Comparison of ENCODE assay signal across 9 cellular contexts in genomic region chr6:158642097-158642601, GRCh38. TPM values are rescaled to one million over a fixed set of nuclear protein-coding genes. Genes with fewer than 3 reads are reported as not detected.
DNase-seq lines count a peak whose midpoint lies in the region; ATAC-seq and TF ChIP-seq lines count a peak whose summit lies in the region.
"Had no signal": no experiment of that assay in that cellular context is flagged by ENCODE, and none has a peak within 500 bp of the region (broad histone marks: within the 10 kb centered on the region; RNA-seq: fewer than 3 reads in every experiment).

No MANE protein-coding gene starts in this region.

- H3K36me3 Mint-ChIP-seq in T-cell: peaks cover 20% of the 10 kb centered on the region

- ATAC-seq in DND-41 (ENCODE audit: insufficient read depth, low read depth) (no peak), T-cell (replicated peaks in 1 of 4) (no peak), psoas muscle (peak; percentile 74 to 81 (median 80)), GM18867 (IDR thresholded peaks at IDR 0.05; ENCODE audit: unreplicated experiment) (no peak), GM21360 (IDR thresholded peaks at IDR 0.05; ENCODE audit: unreplicated experiment) (no peak)
- ATAC-seq: mucosa of descending colon had no signal

- H3K27ac ChIP-seq in DND-41 (ENCODE audit: low read length) (no peak overlapping the region), fibroblast of lung (ENCODE audit: insufficient read depth, low read length) (peak overlapping the region; percentile 98), psoas muscle (peak overlapping the region; percentile 100)

- intact Hi-C loops in psoas muscle (cut with DNase I): no loop called here

- WGBS in psoas muscle, 3 donors: 14 to 29% (median 25%) methylated on average over 8 of the region's 8 CpGs

- CTCF ChIA-PET in T-cell (lab: Charles Lee): interaction anchor here in 1 of 2 donors (1.2 kb wide), 2 partner anchors 9 to 49 kb away, joined by 3 read pairs; no protein-coding TSS in a partner anchor

- no peak for TF ChIP-seq CTCF in DND-41 (IDR thresholded peaks at IDR 0.05; ENCODE audit: borderline replicate concordance, extremely low read depth, low read length, poor library complexity, severe bottlenecking)
- TF ChIP-seq CTCF in fibroblast of lung (conservative IDR thresholded peaks at IDR 0.05 in 1 of 2, IDR thresholded peaks at IDR 0.05 in 1 of 2; ENCODE audit: low read depth in 1 of 2, low read length in 2 of 2): no peak
- TF ChIP-seq CTCF in psoas muscle (IDR thresholded peaks at IDR 0.05): no peak

- H4K20me1 ChIP-seq in DND-41 (ENCODE audit: insufficient read depth, low read length): peaks cover 21% of the 10 kb centered on the region
- H4K20me1 ChIP-seq in fibroblast of lung (ENCODE audit: control insufficient read depth, extremely low read depth, insufficient read depth, low read length): no peaks in the 10 kb centered on the region

- H2AFZ ChIP-seq in DND-41 (ENCODE audit: low read depth, low read length) (no peak overlapping the region), fibroblast of lung (ENCODE audit: low read length) (no peak overlapping the region)

- H3K9ac ChIP-seq in DND-41 (ENCODE audit: low read depth, low read length) (no peak overlapping the region), fibroblast of lung (ENCODE audit: insufficient read depth, low read length) (no peak overlapping the region)

- peak overlapping the region; percentile 69 to 97 for H3K27ac Mint-ChIP-seq in T-cell

- POLR2A ChIA-PET in T-cell (lab: Charles Lee): interaction anchor here (0.5 to 4.2 kb wide), 5 partner anchors 11 to 227 kb away, joined by 3 to 47 read pairs (median 5); partner anchors contain the start of genes EZR (in 1 of the 2) and TMEM181 (in 1 of the 2)

- no peaks in the 10 kb centered on the region for H3K9me3 Mint-ChIP-seq in T-cell

- H3K4me1 ChIP-seq in DND-41 (ENCODE audit: insufficient read depth, low read length) (peaks cover 37% of the 10 kb centered on the region), fibroblast of lung (ENCODE audit: control insufficient read depth, extremely low read depth, insufficient read depth, low read length) (peaks cover 12% of the 10 kb centered on the region), psoas muscle (peaks cover 43% of the 10 kb centered on the region)

- H3K36me3 ChIP-seq in DND-41 (ENCODE audit: insufficient read depth, low read length) (peaks cover 34% of the 10 kb centered on the region), fibroblast of lung (ENCODE audit: control insufficient read depth, insufficient read depth, low read length) (no peaks in the 10 kb centered on the region), psoas muscle (ENCODE audit: insufficient read depth in 1 of 2, low read depth in 1 of 2) (peaks cover 0 to 5% of the 10 kb centered on the region in 2 donors)

- H3K4me2 ChIP-seq in DND-41 (ENCODE audit: insufficient read depth, low read length): peak overlapping the region; percentile 82; the same call in 1 of the 2 replicates
- peak overlapping the region; percentile 39 for H3K4me2 ChIP-seq in fibroblast of lung (ENCODE audit: extremely low read depth, insufficient read depth, low read length)

- H3K4me3 Mint-ChIP-seq in T-cell: peak overlapping the region; percentile 91 to 99 (median 95)

- H3K79me2 ChIP-seq in DND-41 (ENCODE audit: insufficient read depth, low read length) (peaks cover 40% of the 10 kb centered on the region), fibroblast of lung (ENCODE audit: control insufficient read depth, insufficient read depth, low read length) (peaks cover 61% of the 10 kb centered on the region)

- H3K9me3 ChIP-seq in DND-41 (ENCODE audit: insufficient read depth, low read length, severe bottlenecking): no peaks in the 10 kb centered on the region
- H3K9me3 ChIP-seq in fibroblast of lung (ENCODE audit: control insufficient read depth, insufficient read depth, low read depth, low read length): no peaks in the 10 kb centered on the region
- H3K9me3 ChIP-seq in psoas muscle: no peaks in the 10 kb centered on the region
- H3K9me3 ChIP-seq: mucosa of descending colon had no signal

- H3K4me1 Mint-ChIP-seq in T-cell: peaks cover 66 to 76% (median 71%) of the 10 kb centered on the region in 3 donors

- H3K27me3 Mint-ChIP-seq in T-cell: no peaks in the 10 kb centered on the region

- H3K4me3 ChIP-seq in DND-41 (ENCODE audit: low read depth in 1 of 2, low read length in 2 of 2) (no peak overlapping the region), fibroblast of lung (replicated peaks in 1 of 4; ENCODE audit: control extremely low read depth in 1 of 4, insufficient read depth in 1 of 4, low read depth in 3 of 4, low read length in 4 of 4) (peak overlapping the region in 2 of 4 experiments; percentile 8 to 98), psoas muscle (peak overlapping the region; percentile 100)
- H3K4me3 ChIP-seq: mucosa of descending colon had no signal

- DNase-seq in DND-41 (no peak), T-cell (no peak), fibroblast of lung (ENCODE audit: low read depth in 2 of 2) (peak; percentile 92 to 95), psoas muscle (peak; percentile 65 to 90), ecto neural progenitor cell (ENCODE audit: low spot score) (no peak), T-helper 9 cell (no peak)

- H3K27me3 ChIP-seq in DND-41 (ENCODE audit: insufficient read depth, low read length, poor library complexity): peaks cover 13% of the 10 kb centered on the region
- H3K27me3 ChIP-seq in fibroblast of lung (ENCODE audit: control insufficient read depth, insufficient read depth, low read length): no peaks in the 10 kb centered on the region
- H3K27me3 ChIP-seq in psoas muscle (ENCODE audit: insufficient read depth in 3 of 3, low read length in 2 of 3): no peaks in the 10 kb centered on the region

RNA-seq across cellular contexts. Expression of gene DYNLT1, which starts 2.4 kb away (rescaled TPM):
- 100 to 1,000 TPM in 1 of 5 donors, 10 to 100 TPM in 4; 50.8 to 128 (median 59.5) TPM for total RNA-seq in T-cell
- total RNA-seq in fibroblast of lung: 85.3 and 92.3 TPM in 2 replicates
- 280 and 296 TPM in 2 replicates for polyA plus RNA-seq in fibroblast of lung
- polyA plus RNA-seq in fibroblast of lung (2012): 275 and 298 TPM in 2 replicates
- polyA minus RNA-seq in fibroblast of lung (ENCODE audit: low replicate concordance): 119 and 168 TPM in 2 replicates
- total RNA-seq in psoas muscle: 100 to 1,000 TPM; 112 to 146 (median 135) TPM
- 100 to 1,000 TPM; 150 to 202 (median 177) TPM for polyA plus RNA-seq in psoas muscle

RNA-seq across cellular contexts. Expression of gene SYTL3, which starts 7.7 kb away (rescaled TPM):
- total RNA-seq in T-cell: 10 to 100 TPM; 14.4 to 45.6 (median 22.9) TPM
- total RNA-seq in fibroblast of lung: 2.8 and 4.6 TPM in 2 replicates
- polyA plus RNA-seq in fibroblast of lung: 0.76 and 1.4 TPM in 2 replicates
- polyA plus RNA-seq in fibroblast of lung (2012): 0.87 and 1.7 TPM in 2 replicates
- polyA minus RNA-seq in fibroblast of lung (ENCODE audit: low replicate concordance): 0.63 and 1.2 TPM in 2 replicates
- 10 to 100 TPM in 2 of 4 donors, 1 to 10 TPM in 2; 1.9 to 17.3 (median 11.0) TPM for total RNA-seq in psoas muscle
- 1 to 10 TPM; 1.7 to 4.1 (median 2.2) TPM for polyA plus RNA-seq in psoas muscle

Comparison
In these comparisons a context has a peak if more than half of its experiments do, and no peak if none do; other contexts are left out.
1. ATAC-seq: peak in psoas muscle (4 of 4); none in DND-41 (single experiment), T-cell (0 of 4), GM18867 (single experiment) and GM21360 (single experiment).
2. DNase-seq: peak in fibroblast of lung (2 of 2) and psoas muscle (2 of 2); none in DND-41 (single experiment), T-cell (0 of 34), ecto neural progenitor cell (single experiment) and T-helper 9 cell (single experiment).